In genomic region chr12:293199-293598, GRCh38 we compare ENCODE assay signal across 17 cellular contexts. TPM values are rescaled to one million over a fixed set of nuclear protein-coding genes. Genes with fewer than 3 reads are reported as not detected.
"Had no signal": no experiment of that assay in that cellular context is flagged by ENCODE, and none has a peak within 500 bp of the region (broad histone marks: within the 10 kb centered on the region; RNA-seq: fewer than 3 reads in every experiment).

No MANE protein-coding gene starts in this region.

- H3K27ac Mint-ChIP-seq: activated CD8-positive, alpha-beta memory T cell treated with anti-CD3 and anti-CD28 coated beads, Interleukin-2, amount 10 ng/mL, durations not matched to agents 7 days and 5 days; neural progenitor cell; WTC11 had no signal

- H3K27me3 Mint-ChIP-seq: activated CD4-positive, alpha-beta T cell treated with anti-CD3 and anti-CD28 coated beads for 36 hours; activated CD8-positive, alpha-beta memory T cell treated with anti-CD3 and anti-CD28 coated beads, Interleukin-2, amount 10 ng/mL, durations not matched to agents 7 days and 5 days had no signal

- H3K9me3 Mint-ChIP-seq: activated naive CD4-positive, alpha-beta T cell treated with anti-CD3 and anti-CD28 coated beads for 36 hours; activated T-helper 2 cell treated with anti-CD3 and anti-CD28 coated beads, Interferon-gamma antibody, Interleukin-2, Interleukin-4, amounts not matched to agents 10 μg/mL and 5 μg/mL and 100 μg/mL, durations not matched to agents 14 hours and 24 hours and 36 hours; neural progenitor cell; WTC11 had no signal

- H3K4me1 Mint-ChIP-seq: neural progenitor cell, WTC11 had no signal

- ATAC-seq: activated CD4-positive, alpha-beta T cell treated with anti-CD3 and anti-CD28 coated beads for 36 hours; activated CD8-positive, alpha-beta memory T cell treated with anti-CD3 and anti-CD28 coated beads, Interleukin-2, amount 10 ng/mL, durations not matched to agents 7 days and 5 days; esophagus mucosa; gastroesophageal sphincter; heart left ventricle; left ventricle myocardium superior; right cardiac atrium; WTC11 had no signal

- DNase-seq: activated CD4-positive, alpha-beta T cell treated with anti-CD3 and anti-CD28 coated beads for 36 hours; activated CD4-positive, alpha-beta T cell treated with anti-CD3 and anti-CD28 coated beads, Interleukin-2, amount 50 U/mL, for 48 hours; activated CD8-positive, alpha-beta memory T cell treated with anti-CD3 and anti-CD28 coated beads, Interleukin-2, amount 10 ng/mL, durations not matched to agents 7 days and 5 days; activated naive CD4-positive, alpha-beta T cell treated with anti-CD3 and anti-CD28 coated beads for 36 hours; effector CD4-positive, alpha-beta T cell; heart left ventricle; kidney; left ventricle myocardium superior; right cardiac atrium; stimulated activated CD4-positive, alpha-beta T cell treated with anti-CD3 and anti-CD28 coated beads, Interleukin-2, amount 100 ng/mL, for 48 hours; upper lobe of left lung had no signal

- H3K4me3 Mint-ChIP-seq: activated CD4-positive, alpha-beta T cell treated with anti-CD3 and anti-CD28 coated beads for 36 hours; activated CD8-positive, alpha-beta memory T cell treated with anti-CD3 and anti-CD28 coated beads, Interleukin-2, amount 10 ng/mL, durations not matched to agents 7 days and 5 days; activated naive CD4-positive, alpha-beta T cell treated with anti-CD3 and anti-CD28 coated beads for 36 hours; neural progenitor cell; WTC11 had no signal

RNA-seq across cellular contexts. Expression of gene SLC6A13, which starts 30.6 kb away (rescaled TPM):
- total RNA-seq: activated naive CD4-positive, alpha-beta T cell treated with anti-CD3 and anti-CD28 coated beads for 36 hours; esophagus mucosa; gastroesophageal sphincter; osteoblast had no signal
